Comparison of ENCODE assay signal across 14 cellular contexts in the genomic region with DNA sequence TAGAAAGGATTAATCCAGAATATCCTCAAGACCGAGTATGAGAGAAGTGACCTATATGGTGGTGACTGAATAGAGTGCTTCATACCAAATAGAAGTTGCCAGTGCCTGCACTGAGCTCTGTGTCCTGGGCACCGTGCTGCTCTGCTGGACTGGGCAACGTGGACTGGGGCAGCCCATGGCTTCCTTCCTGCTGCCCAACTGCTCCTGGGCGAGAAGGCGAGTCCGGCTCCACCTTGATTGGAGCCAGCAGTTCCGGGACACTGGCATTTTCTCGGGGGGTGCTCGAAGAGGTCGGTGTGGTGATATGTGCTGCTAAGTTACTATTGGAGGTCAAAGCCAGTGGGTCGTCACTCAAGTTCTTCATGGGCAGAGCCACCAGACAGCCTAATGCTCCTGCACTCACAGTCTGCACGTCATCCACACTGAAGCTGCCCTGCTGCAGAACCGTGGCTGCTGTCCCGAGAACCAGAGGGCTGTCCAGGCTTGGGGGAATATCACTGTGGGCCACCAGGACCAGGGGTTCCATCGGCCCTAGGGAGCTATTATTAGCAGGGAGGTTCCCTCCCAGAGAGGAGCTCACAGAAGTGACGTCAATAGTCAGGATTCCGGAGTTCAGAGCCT. TPM values are rescaled to one million over a fixed set of nuclear protein-coding genes. Genes with fewer than 3 reads are reported as not detected.
"Had no signal": no experiment of that assay in that cellular context is flagged by ENCODE, and none has a peak within 500 bp of the region (broad histone marks: within the 10 kb centered on the region; RNA-seq: fewer than 3 reads in every experiment).

No MANE protein-coding gene starts in this region.

- DNase-seq: activated naive CD4-positive, alpha-beta T cell treated with anti-CD3 and anti-CD28 coated beads, Interleukin-2, amount 50 U/mL, for 16 hours; body of pancreas; effector memory CD8-positive, alpha-beta T cell; hippocampal formation; left cardiac atrium; SHP77 treated with DMSO at 0.1 percent for 48 hours; stimulated activated CD4-positive, alpha-beta T cell treated with anti-CD3 and anti-CD28 coated beads, Interleukin-2, amount 100 ng/mL, for 48 hours; stimulated activated naive CD8-positive, alpha-beta T cell treated with anti-CD3 and anti-CD28 coated beads, Interleukin-15, Interleukin-2, amounts not matched to agents 100 U/mL and 50 U/mL, for 24 hours; T-helper 17 cell had no signal

- H3K27me3 ChIP-seq: body of pancreas had no signal

- H3K9me3 ChIP-seq: body of pancreas had no signal

- H3K4me3 ChIP-seq: body of pancreas had no signal

- ATAC-seq: body of pancreas; effector memory CD8-positive, alpha-beta T cell; stimulated activated naive CD8-positive, alpha-beta T cell treated with anti-CD3 and anti-CD28 coated beads, Interleukin-15, Interleukin-2, amounts not matched to agents 100 U/mL and 50 U/mL, for 24 hours; T-helper 17 cell had no signal

RNA-seq across cellular contexts. Expression of gene UROC1, which starts 56.0 kb away (rescaled TPM):
- total RNA-seq: body of pancreas, epithelial cell of proximal tubule, left cardiac atrium, osteocyte, T-helper 17 cell, temporal lobe, urinary bladder had no signal
- polyA plus RNA-seq: neural cell had no signal
